8 cellular contexts compared by ENCODE assay signal in the genomic region with DNA sequence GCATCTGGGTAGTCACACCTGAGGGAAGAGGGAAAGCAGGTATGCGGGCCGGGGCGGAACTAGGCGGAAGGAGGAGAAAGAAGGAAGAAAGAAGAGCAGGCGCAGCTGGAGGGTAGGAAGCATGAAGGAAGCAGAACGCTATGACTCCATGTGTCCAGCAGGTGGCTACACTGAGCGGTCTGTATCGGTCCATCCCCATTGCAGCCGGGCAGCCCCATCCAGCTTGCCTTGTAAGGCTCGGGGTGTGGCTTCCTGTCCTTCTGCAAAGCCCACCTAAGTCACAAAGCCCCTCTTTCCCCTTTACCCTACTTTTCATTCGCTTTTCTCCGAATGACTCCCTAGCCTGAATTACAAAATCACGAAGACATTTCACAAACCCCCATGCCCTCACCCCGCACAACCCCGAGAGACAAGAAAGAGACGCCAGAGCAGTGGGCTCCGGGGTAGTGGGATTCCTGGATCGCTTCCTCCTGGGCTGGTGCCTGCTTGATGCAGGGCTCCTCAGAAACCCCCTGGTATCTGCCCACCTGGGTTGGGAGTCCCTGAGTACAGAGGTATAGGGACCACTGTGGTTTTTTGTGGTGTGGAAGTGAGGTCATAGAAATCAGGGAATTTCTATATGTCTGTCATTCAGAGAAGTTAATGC. TPM values are rescaled to one million over a fixed set of nuclear protein-coding genes. Genes with fewer than 3 reads are reported as not detected.
DNase-seq lines count a peak whose midpoint lies in the region; ATAC-seq and TF ChIP-seq lines count a peak whose summit lies in the region.

No MANE protein-coding gene starts in this region.

- H3K4me3 Mint-ChIP-seq in Caco-2 (ENCODE audit: unreplicated experiment) = no peak overlapping the region

- H3K27me3 Mint-ChIP-seq in Caco-2 (ENCODE audit: insufficient read depth, unreplicated experiment) = peaks cover 9% of the 10 kb centered on the region

- H3K27ac ChIP-seq in HUES64 (ENCODE audit: low read depth, low read length) (no peak overlapping the region), parathyroid adenoma (no peak overlapping the region), upper lobe of right lung (no peak overlapping the region)

- H3K4me3 ChIP-seq in Caco-2 (ENCODE audit: low read depth, low read length) = no peak overlapping the region
- peak overlapping the region; percentile 41 for H3K4me3 ChIP-seq in HUES64 (ENCODE audit: low read length)
- H3K4me3 ChIP-seq in parathyroid adenoma (ENCODE audit: low read depth, low read length) = no peak overlapping the region
- H3K4me3 ChIP-seq in upper lobe of right lung = no peak overlapping the region

- no TSS peak for BruUV-seq in Caco-2 (replicated peaks; lab: Mats Ljungman, UMichigan)

- no peak overlapping the region for H3K27ac Mint-ChIP-seq in Caco-2 (ENCODE audit: unreplicated experiment)

- POLR2A ChIA-PET in Caco-2 (lab: Charles Lee) = no interaction called here

- H3K36me3 ChIP-seq in Caco-2 (ENCODE audit: control insufficient read depth, insufficient read depth, low read length) (no peaks in the 10 kb centered on the region), HUES64 (ENCODE audit: insufficient read depth, low read length) (no peaks in the 10 kb centered on the region), parathyroid adenoma (ENCODE audit: control insufficient read depth, insufficient read depth, low read length) (no peaks in the 10 kb centered on the region), upper lobe of right lung (no peaks in the 10 kb centered on the region)

- no peak overlapping the region for H3K4me2 ChIP-seq in parathyroid adenoma (ENCODE audit: low read length)

- H2AFZ ChIP-seq in parathyroid adenoma = no peak overlapping the region

- H3K9ac ChIP-seq in HUES64 (ENCODE audit: low read depth, low read length) (no peak overlapping the region), parathyroid adenoma (no peak overlapping the region)

- H3K4me1 Mint-ChIP-seq in Caco-2 (ENCODE audit: low read depth, unreplicated experiment) = peaks cover 15% of the 10 kb centered on the region

- TF ChIP-seq CTCF in Caco-2 (IDR thresholded peaks at IDR 0.05; ENCODE audit: insufficient read depth in 1 of 2, low read depth in 1 of 2, low read length in 1 of 2, severe bottlenecking in 1 of 2, unreplicated experiment in 1 of 2) = peak; percentile 97 to 98
- TF ChIP-seq CTCF in parathyroid adenoma (IDR thresholded peaks at IDR 0.05) = peak; percentile 50
- TF ChIP-seq CTCF in upper lobe of right lung (IDR thresholded peaks at IDR 0.05) = peak; percentile 88

- H3K27me3 ChIP-seq in Caco-2 (replicated peaks; ENCODE audit: control insufficient read depth, insufficient read depth, low read length) (no peaks in the 10 kb centered on the region), HUES64 (ENCODE audit: insufficient read depth, low read length) (no peaks in the 10 kb centered on the region), parathyroid adenoma (ENCODE audit: control insufficient read depth, insufficient read depth, low read length) (no peaks in the 10 kb centered on the region), upper lobe of right lung (peaks cover 4% of the 10 kb centered on the region)

- H3K9me3 ChIP-seq in Caco-2 (no peaks in the 10 kb centered on the region), HUES64 (ENCODE audit: insufficient read depth, low read depth, low read length) (no peaks in the 10 kb centered on the region), parathyroid adenoma (ENCODE audit: control insufficient read depth, low read length) (no peaks in the 10 kb centered on the region), upper lobe of right lung (no peaks in the 10 kb centered on the region)

- H3K4me1 ChIP-seq in Caco-2 (peaks cover 9% of the 10 kb centered on the region), HUES64 (ENCODE audit: insufficient read depth, low read length) (peaks cover 24% of the 10 kb centered on the region), parathyroid adenoma (no peaks in the 10 kb centered on the region), upper lobe of right lung (peaks cover 3% of the 10 kb centered on the region)

- no peaks in the 10 kb centered on the region for H3K9me3 Mint-ChIP-seq in Caco-2 (ENCODE audit: unreplicated experiment)

- CTCF ChIA-PET in Caco-2 (lab: Charles Lee) = interaction anchor here (0.6 to 4.4 kb wide), 20 partner anchors 10 to 658 kb away, joined by 3 to 65 read pairs (median 4); a partner anchor contains a TSS

- intact Hi-C loops in Caco-2 (cut with micrococcal nuclease; ENCODE audit: unreplicated experiment) = loop anchor here (1.0 to 5.0 kb wide), 3 partner anchors 104 to 493 kb away; a partner anchor contains a TSS
- intact Hi-C loops in upper lobe of right lung (cut with DNase I) = no loop called here

- peak; percentile 80 to 84 for DNase-seq in Caco-2
- DNase-seq in RPMI7951 (ENCODE audit: low read depth) = peak; percentile 60
- DNase-seq in activated gamma-delta T cell treated with anti-CD3 and anti-CD28 coated beads, Interleukin-2, amount 50 U/mL, for 16 hours (ENCODE audit: low read depth) = peak; percentile 33
- peak; percentile 63 for DNase-seq in glomerular visceral epithelial cell (ENCODE audit: extremely low spot score)
- DNase-seq in upper lobe of right lung = peak; percentile 75

- ATAC-seq in GM19467 (IDR thresholded peaks at IDR 0.05; ENCODE audit: unreplicated experiment) = peak; percentile 73
- ATAC-seq in upper lobe of right lung = peak; percentile 92

- H3K36me3 Mint-ChIP-seq in Caco-2 (ENCODE audit: insufficient read depth, unreplicated experiment) = no peaks in the 10 kb centered on the region

- 37% methylated on average over 18 of the region's 18 CpGs for WGBS in HUES64

- H3K79me2 ChIP-seq in parathyroid adenoma = no peaks in the 10 kb centered on the region

RNA-seq across cellular contexts. Expression of a gene that starts 39.9 kb away (rescaled TPM):
- total RNA-seq in Caco-2 (2022) = 37.8 and 42.6 TPM in 2 replicates
- 23.7 TPM for polyA plus RNA-seq in HUES64 (2013, experiment 1 of 2)
- polyA plus RNA-seq in HUES64 (2013, experiment 2 of 2) = 26.6 TPM
- total RNA-seq in RPMI7951 (2014; rRNA removed; shearing (Covaris generic)) = 19.5 and 23.2 TPM in 2 replicates
- total RNA-seq in upper lobe of right lung = 17.7 TPM

RNA-seq across cellular contexts. Expression of a gene that starts 55.0 kb away (rescaled TPM):
- total RNA-seq in Caco-2 (2022) = 168 and 194 TPM in 2 replicates
- polyA plus RNA-seq in HUES64 (2013, experiment 1 of 2) = 63.3 TPM
- 51.4 TPM for polyA plus RNA-seq in HUES64 (2013, experiment 2 of 2)
- 61.7 and 63.3 TPM in 2 replicates for total RNA-seq in RPMI7951 (2014; rRNA removed; shearing (Covaris generic))
- total RNA-seq in upper lobe of right lung = 43.1 TPM

RNA-seq across cellular contexts. Expression of a gene that starts 58.8 kb away (rescaled TPM):
- total RNA-seq in Caco-2 (2022) (1.5 and 2.5 TPM in 2 replicates), upper lobe of right lung (not detected)
- polyA plus RNA-seq in HUES64 (2013, experiment 1 of 2) = not detected
- not detected for polyA plus RNA-seq in HUES64 (2013, experiment 2 of 2)
- not detected in 2 replicates for total RNA-seq in RPMI7951 (2014; rRNA removed; shearing (Covaris generic))
